In genomic region chr6:33144373-33144772, GRCh38 we compare ENCODE assay signal across 10 cellular contexts. TPM values are rescaled to one million over a fixed set of nuclear protein-coding genes. Genes with fewer than 3 reads are reported as not detected.
DNase-seq lines count a peak whose midpoint lies in the region; ATAC-seq and TF ChIP-seq lines count a peak whose summit lies in the region.
"Had no signal": no experiment of that assay in that cellular context is flagged by ENCODE, and none has a peak within 500 bp of the region (broad histone marks: within the 10 kb centered on the region; RNA-seq: fewer than 3 reads in every experiment).

No MANE protein-coding gene starts in this region.

- no peak for TF ChIP-seq EP300 in gastroesophageal sphincter (IDR thresholded peaks at IDR 0.05)

- 58% methylated on average over 1 of the region's 1 CpG; no CpG with 5 or more reads in 1 of the 2 donors for WGBS in gastroesophageal sphincter (ENCODE audit: low coverage in 1 of 2), 2 donors

- POLR2A ChIA-PET in activated CD4-positive, alpha-beta T cell treated with anti-CD3 and anti-CD28 coated beads for 36 hours (lab: Charles Lee): no interaction called here

- no peaks in the 10 kb centered on the region for H3K4me1 ChIP-seq in gastroesophageal sphincter

- H3K27ac Mint-ChIP-seq in activated naive CD4-positive, alpha-beta T cell treated with anti-CD3 and anti-CD28 coated beads for 36 hours: no peak overlapping the region
- H3K27ac Mint-ChIP-seq in activated CD4-positive, alpha-beta T cell treated with anti-CD3 and anti-CD28 coated beads for 36 hours: no peak overlapping the region
- H3K27ac Mint-ChIP-seq: T-cell had no signal

- TF ChIP-seq CTCF in gastroesophageal sphincter (IDR thresholded peaks at IDR 0.05): no peak

- H3K9me3 ChIP-seq in gastroesophageal sphincter: no peaks in the 10 kb centered on the region

- peak; percentile 41 for DNase-seq in SIG-M5 treated with dmso at 0.1 percent for 504 hours (lab: John Stamatoyannopoulos, UW; ENCODE audit: unreplicated experiment)
- no peak for DNase-seq in SIG-M5 (lab: John Stamatoyannopoulos, UW)
- DNase-seq in RPMI8226: peak; percentile 48
- no peak for DNase-seq in stimulated activated naive CD8-positive, alpha-beta T cell treated with anti-CD3 and anti-CD28 coated beads, Interleukin-15, Interleukin-2, amounts not matched to agents 100 U/mL and 50 U/mL, for 24 hours
- no peak for DNase-seq in activated naive CD4-positive, alpha-beta T cell treated with anti-CD3 and anti-CD28 coated beads for 36 hours
- DNase-seq in activated CD4-positive, alpha-beta T cell treated with anti-CD3 and anti-CD28 coated beads for 36 hours: no peak
- no peak for DNase-seq in mucosa of gallbladder (ENCODE audit: low spot score)
- DNase-seq: ACHN, T-cell had no signal

- no peaks in the 10 kb centered on the region for H3K36me3 ChIP-seq in gastroesophageal sphincter

- no peak overlapping the region for H3K27ac ChIP-seq in gastroesophageal sphincter

- no peak overlapping the region for H3K4me3 ChIP-seq in gastroesophageal sphincter

- peaks cover 27% of the 10 kb centered on the region for H3K27me3 Mint-ChIP-seq in activated naive CD4-positive, alpha-beta T cell treated with anti-CD3 and anti-CD28 coated beads for 36 hours (ENCODE audit: low read depth)
- H3K27me3 Mint-ChIP-seq in activated CD4-positive, alpha-beta T cell treated with anti-CD3 and anti-CD28 coated beads for 36 hours: peaks cover 26% of the 10 kb centered on the region

- no peak overlapping the region for H3K4me3 Mint-ChIP-seq in activated naive CD4-positive, alpha-beta T cell treated with anti-CD3 and anti-CD28 coated beads for 36 hours
- H3K4me3 Mint-ChIP-seq in activated CD4-positive, alpha-beta T cell treated with anti-CD3 and anti-CD28 coated beads for 36 hours: no peak overlapping the region
- H3K4me3 Mint-ChIP-seq: T-cell had no signal

- ATAC-seq in gastroesophageal sphincter: peak; percentile 36
- peak; percentile 49 for ATAC-seq in stimulated activated naive CD8-positive, alpha-beta T cell treated with anti-CD3 and anti-CD28 coated beads, Interleukin-15, Interleukin-2, amounts not matched to agents 100 U/mL and 50 U/mL, for 24 hours
- ATAC-seq in activated CD4-positive, alpha-beta T cell treated with anti-CD3 and anti-CD28 coated beads for 36 hours: no peak
- ATAC-seq: T-cell had no signal

- CTCF ChIA-PET in activated naive CD4-positive, alpha-beta T cell treated with anti-CD3 and anti-CD28 coated beads for 36 hours (lab: Charles Lee): interaction anchor here (1.5 to 2.8 kb wide), 2 partner anchors 17 to 24 kb away, joined by 3 to 10 read pairs; no protein-coding TSS in a partner anchor
- CTCF ChIA-PET in activated CD4-positive, alpha-beta T cell treated with anti-CD3 and anti-CD28 coated beads for 36 hours (lab: Charles Lee): interaction anchor here (1.2 to 1.7 kb wide), 2 partner anchors 20 to 103 kb away, joined by 4 to 5 read pairs; no protein-coding TSS in a partner anchor

- no peaks in the 10 kb centered on the region for H3K36me3 Mint-ChIP-seq in activated naive CD4-positive, alpha-beta T cell treated with anti-CD3 and anti-CD28 coated beads for 36 hours (ENCODE audit: low read depth)
- H3K36me3 Mint-ChIP-seq in activated CD4-positive, alpha-beta T cell treated with anti-CD3 and anti-CD28 coated beads for 36 hours (ENCODE audit: low read depth): no peaks in the 10 kb centered on the region
- H3K36me3 Mint-ChIP-seq: T-cell had no signal

- no peaks in the 10 kb centered on the region for H3K9me3 Mint-ChIP-seq in activated naive CD4-positive, alpha-beta T cell treated with anti-CD3 and anti-CD28 coated beads for 36 hours
- no peaks in the 10 kb centered on the region for H3K9me3 Mint-ChIP-seq in activated CD4-positive, alpha-beta T cell treated with anti-CD3 and anti-CD28 coated beads for 36 hours (ENCODE audit: low read depth)
- H3K9me3 Mint-ChIP-seq: T-cell had no signal

- peaks cover 44% of the 10 kb centered on the region for H3K27me3 ChIP-seq in gastroesophageal sphincter

- intact Hi-C loops in activated naive CD4-positive, alpha-beta T cell treated with anti-CD3 and anti-CD28 coated beads for 36 hours (cut with micrococcal nuclease): no loop called here
- intact Hi-C loops in activated CD4-positive, alpha-beta T cell treated with anti-CD3 and anti-CD28 coated beads for 36 hours (cut with DNase I, micrococcal nuclease): no loop called here

- no peak for TF ChIP-seq POLR2A in gastroesophageal sphincter (IDR thresholded peaks at IDR 0.05)

- H3K4me1 Mint-ChIP-seq in activated naive CD4-positive, alpha-beta T cell treated with anti-CD3 and anti-CD28 coated beads for 36 hours (ENCODE audit: low read depth): no peaks in the 10 kb centered on the region
- no peaks in the 10 kb centered on the region for H3K4me1 Mint-ChIP-seq in activated CD4-positive, alpha-beta T cell treated with anti-CD3 and anti-CD28 coated beads for 36 hours

RNA-seq across cellular contexts. Expression of gene COL11A2, which starts 47.9 kb away (rescaled TPM):
- 1 to 10 TPM in 1 of 4 donors, under 1 TPM in 3; 0.35 to 1.4 (median 0.45) TPM for total RNA-seq in gastroesophageal sphincter
- total RNA-seq in activated naive CD4-positive, alpha-beta T cell treated with anti-CD3 and anti-CD28 coated beads for 36 hours: 1 to 10 TPM in 1 of 2 experiments, under 1 TPM in 1; 0.88 to 1.4 TPM
- total RNA-seq in activated CD4-positive, alpha-beta T cell treated with anti-CD3 and anti-CD28 coated beads for 36 hours: 1 to 10 TPM; 1.9 to 2.0 TPM
- total RNA-seq in mucosa of gallbladder: 0.66 TPM

RNA-seq across cellular contexts. Expression of gene RXRB, which starts 56.1 kb away (rescaled TPM):
- total RNA-seq in gastroesophageal sphincter (10 to 100 TPM; 20.0 to 38.8 (median 28.9) TPM), mucosa of gallbladder (56.8 TPM)
- total RNA-seq in activated naive CD4-positive, alpha-beta T cell treated with anti-CD3 and anti-CD28 coated beads for 36 hours: 10 to 100 TPM; 50.4 to 50.6 TPM
- total RNA-seq in activated CD4-positive, alpha-beta T cell treated with anti-CD3 and anti-CD28 coated beads for 36 hours: 10 to 100 TPM; 41.0 to 45.4 TPM

RNA-seq across cellular contexts. Expression of gene SLC39A7, which starts 56.3 kb away (rescaled TPM):
- total RNA-seq in gastroesophageal sphincter (10 to 100 TPM; 54.6 to 79.9 (median 66.4) TPM), mucosa of gallbladder (120 TPM)
- total RNA-seq in activated naive CD4-positive, alpha-beta T cell treated with anti-CD3 and anti-CD28 coated beads for 36 hours: 10 to 100 TPM; 35.9 to 39.5 TPM
- total RNA-seq in activated CD4-positive, alpha-beta T cell treated with anti-CD3 and anti-CD28 coated beads for 36 hours: 10 to 100 TPM; 33.0 to 41.8 TPM

Comparison
In these comparisons a context has a peak if more than half of its experiments do, and no peak if none do; other contexts are left out.
1. DNase-seq: peak in SIG-M5 treated with dmso at 0.1 percent for 504 hours (single experiment) and RPMI8226 (single experiment); none in SIG-M5 (single experiment), stimulated activated naive CD8-positive, alpha-beta T cell treated with anti-CD3 and anti-CD28 coated beads, Interleukin-15, Interleukin-2, amounts not matched to agents 100 U/mL and 50 U/mL, for 24 hours (single experiment), activated naive CD4-positive, alpha-beta T cell treated with anti-CD3 and anti-CD28 coated beads for 36 hours (single experiment), activated CD4-positive, alpha-beta T cell treated with anti-CD3 and anti-CD28 coated beads for 36 hours (single experiment) and mucosa of gallbladder (single experiment).